ENCODE assay signal across 3 cellular contexts in the genomic region with DNA sequence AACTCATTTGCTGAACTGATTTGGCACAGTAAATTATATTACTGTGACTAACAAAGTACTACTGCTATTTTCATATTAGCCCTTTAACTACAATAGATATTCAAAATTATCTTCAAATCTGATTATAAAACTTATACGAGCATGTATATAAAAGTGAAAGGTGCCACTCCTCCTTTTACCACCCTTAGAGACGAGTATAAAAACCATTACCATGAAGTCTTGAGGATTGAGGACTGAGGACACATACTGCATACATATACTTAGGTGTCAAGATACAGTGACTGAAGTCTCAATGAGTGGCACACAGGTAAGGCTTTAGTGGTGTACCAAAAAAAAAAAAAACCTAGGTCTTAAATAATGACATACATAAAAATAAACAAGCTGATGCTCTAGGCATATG.
"Had no signal": no experiment of that assay in that cellular context is flagged by ENCODE, and none has a peak within 500 bp of the region (broad histone marks: within the 10 kb centered on the region; RNA-seq: fewer than 3 reads in every experiment).

No MANE protein-coding gene starts in this region.

- H3K4me3 ChIP-seq: GM12878 had no signal

- DNase-seq: GDM1, GF-D8 had no signal

- ATAC-seq: GM12878 had no signal
